8 cellular contexts compared by ENCODE assay signal in the genomic region with DNA sequence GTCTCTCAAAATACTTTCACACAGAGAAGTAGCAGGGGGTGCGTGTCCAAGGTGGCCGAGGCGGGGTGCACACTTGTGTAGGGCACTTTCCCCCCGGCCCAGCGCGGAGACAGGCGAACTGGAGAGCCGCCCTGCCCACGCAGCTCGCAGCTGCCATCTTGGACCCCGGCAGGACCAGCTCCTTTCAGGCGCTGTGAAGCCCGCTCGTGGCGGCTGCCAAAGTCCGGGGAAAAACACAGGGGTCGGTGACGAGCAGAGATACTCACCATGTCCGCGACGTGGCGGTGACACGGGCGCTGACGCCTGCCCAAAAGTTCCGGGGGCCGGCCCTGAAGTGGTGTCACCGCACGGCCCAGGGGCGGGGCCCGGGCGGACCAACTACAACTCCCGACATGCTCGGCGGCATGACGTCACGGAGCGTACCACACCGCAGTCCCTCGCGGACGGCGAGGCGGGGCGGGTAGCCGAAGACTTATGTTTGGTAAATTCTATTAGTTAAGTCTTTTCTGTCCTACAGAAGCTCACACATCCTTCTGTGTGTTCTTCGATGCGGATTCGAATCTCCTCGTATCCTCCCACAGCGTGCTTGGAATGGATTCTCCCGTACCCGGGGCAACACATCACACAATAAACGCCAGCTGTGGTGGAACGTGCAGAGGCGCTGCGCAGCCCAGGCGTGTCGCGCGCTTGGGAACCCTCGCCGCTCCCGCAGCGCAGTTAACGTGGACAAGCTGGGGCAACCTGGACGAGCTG. TPM values are rescaled to one million over a fixed set of nuclear protein-coding genes. Genes with fewer than 3 reads are reported as not detected.
DNase-seq lines count a peak whose midpoint lies in the region; ATAC-seq and TF ChIP-seq lines count a peak whose summit lies in the region.

A gene with protein sequence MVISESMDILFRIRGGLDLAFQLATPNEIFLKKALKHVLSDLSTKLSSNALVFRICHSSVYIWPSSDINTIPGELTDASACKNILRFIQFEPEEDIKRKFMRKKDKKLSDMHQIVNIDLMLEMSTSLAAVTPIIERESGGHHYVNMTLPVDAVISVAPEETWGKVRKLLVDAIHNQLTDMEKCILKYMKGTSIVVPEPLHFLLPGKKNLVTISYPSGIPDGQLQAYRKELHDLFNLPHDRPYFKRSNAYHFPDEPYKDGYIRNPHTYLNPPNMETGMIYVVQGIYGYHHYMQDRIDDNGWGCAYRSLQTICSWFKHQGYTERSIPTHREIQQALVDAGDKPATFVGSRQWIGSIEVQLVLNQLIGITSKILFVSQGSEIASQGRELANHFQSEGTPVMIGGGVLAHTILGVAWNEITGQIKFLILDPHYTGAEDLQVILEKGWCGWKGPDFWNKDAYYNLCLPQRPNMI (minus strand): TSS at position 365 of the 753 bp plus-strand sequence. CDS start 96 bp downstream, at position 269.

- peak; percentile 94 for ATAC-seq in HG02798 (IDR thresholded peaks at IDR 0.05; ENCODE audit: poor library complexity, unreplicated experiment)
- peak; percentile 97 to 99 (median 98) for ATAC-seq in heart right ventricle

- TF ChIP-seq CTCF in GM13976 (IDR thresholded peaks at IDR 0.05; ENCODE audit: borderline replicate concordance, control extremely low read depth, extremely low read depth, insufficient read depth, missing control alignments) (no peak), adrenal gland (IDR thresholded peaks at IDR 0.05) (peak in 1 of 6 experiments; percentile 1), heart right ventricle (IDR thresholded peaks at IDR 0.05) (no peak), transverse colon (IDR thresholded peaks at IDR 0.05) (peak in 1 of 5 experiments; percentile 13)

- H3K4me1 ChIP-seq in adrenal gland (replicated peaks in 1 of 2) (peaks cover 8 to 36% of the 10 kb centered on the region in 2 donors), heart right ventricle (peaks cover 0 to 48% (median 32%) of the 10 kb centered on the region in 9 donors), transverse colon (peaks cover 3 to 19% (median 16%) of the 10 kb centered on the region in 4 donors)

- WGBS in adrenal gland, 4 donors, result 0 to 1% (median 0%) methylated on average over 26 to 67 of the region's 67 CpGs
- 0 to 1% methylated on average over 67 of the region's 67 CpGs for WGBS in heart right ventricle, 2 donors
- WGBS in transverse colon (ENCODE audit: low coverage in 1 of 2), 2 donors, result 0% methylated on average over 1 to 66 of the region's 67 CpGs

- no peak for TF ChIP-seq EP300 in transverse colon (IDR thresholded peaks at IDR 0.05; ENCODE audit: low read depth)

- no peaks in the 10 kb centered on the region for H3K36me3 ChIP-seq in adrenal gland (replicated peaks in 1 of 2)
- peaks cover 0 to 17% (median 0%) of the 10 kb centered on the region in 9 donors for H3K36me3 ChIP-seq in heart right ventricle
- no peaks in the 10 kb centered on the region for H3K36me3 ChIP-seq in transverse colon

- TF ChIP-seq POLR2A in adrenal gland (IDR thresholded peaks at IDR 0.05) (peak; percentile 31 to 70), transverse colon (IDR thresholded peaks at IDR 0.05) (peak; percentile 75)

- H3K27me3 ChIP-seq in adrenal gland (no peaks in the 10 kb centered on the region), heart right ventricle (no peaks in the 10 kb centered on the region), transverse colon (no peaks in the 10 kb centered on the region)

- H3K4me3 ChIP-seq in adrenal gland (peak within 1 kb of the TSS; percentile 72 to 77 (median 76)), heart right ventricle (peak within 1 kb of the TSS; percentile 50 to 89 (median 75)), transverse colon (peak within 1 kb of the TSS; percentile 61 to 86 (median 76))

- no peaks in the 10 kb centered on the region for H3K9me3 ChIP-seq in adrenal gland (replicated peaks in 1 of 3)
- no peaks in the 10 kb centered on the region for H3K9me3 ChIP-seq in heart right ventricle
- no peaks in the 10 kb centered on the region for H3K9me3 ChIP-seq in transverse colon

- intact Hi-C loops in adrenal gland (cut with DNase I) (loop anchor here in 1 of 2 donors (10.0 kb wide), 1 partner anchor 169 kb away; no protein-coding TSS in a partner anchor), heart right ventricle (cut with DNase I) (loop anchor here in 5 of 10 donors (2.0 to 10.0 kb wide), 7 partner anchors 27 to 172 kb away; a partner anchor contains a TSS), transverse colon (cut with DNase I; ENCODE audit: low total_unique reads) (no loop called here)

- DNase-seq in GM13976 (ENCODE audit: low spot score) (peak; percentile 93), NCI-H1417 treated with DMSO at 0.1 percent for 48 hours (lab: John Stamatoyannopoulos, UW) (peak; percentile 46), T-helper 1 cell (peak; percentile 75 to 90 (median 86)), adrenal gland (peak; percentile 85 to 95 (median 91)), heart right ventricle (peak; percentile 89 to 90), pons (ENCODE audit: low spot score) (peak; percentile 87), transverse colon (peak; percentile 90)

- in situ Hi-C loops in GM13976 (cut with MboI; ENCODE audit: low sequenced_read_pairs, unreplicated experiment), result no loop called here
- in situ Hi-C loops in transverse colon (cut with MboI; ENCODE audit: low pct_ligation_motif_present in 1 of 4, low pct_unique_long_range_greater_than_20kb in 1 of 4, low sequenced_read_pairs in 3 of 4), result no loop called here

- H3K27ac ChIP-seq in adrenal gland, result peak within 1 kb of the TSS; percentile 64 to 97 (median 93)
- peak within 1 kb of the TSS; percentile 89 to 97 (median 95) for H3K27ac ChIP-seq in heart right ventricle
- peak within 1 kb of the TSS; percentile 88 to 94 (median 92) for H3K27ac ChIP-seq in transverse colon

RNA-seq across cellular contexts. Expression of the gene that starts here (rescaled TPM):
- total RNA-seq in adrenal gland (10 to 100 TPM; 19.7 to 50.0 (median 44.1) TPM), heart right ventricle (10 to 100 TPM; 29.4 to 52.4 (median 43.7) TPM), transverse colon (10 to 100 TPM in 3 of 4 donors, 1 to 10 TPM in 1; 5.2 to 48.4 (median 21.5) TPM)
- polyA plus RNA-seq in adrenal gland (10 to 100 TPM; 20.9 to 76.4 (median 21.2) TPM), heart right ventricle (10 to 100 TPM; 16.5 to 28.6 TPM)

Comparison
In these comparisons a context has a peak if more than half of its experiments do, and no peak if none do; other contexts are left out.
1. Peak in every context shown above with its lines: DNase-seq, ATAC-seq, H3K4me3 ChIP-seq and H3K27ac ChIP-seq.